Comparison of ENCODE assay signal across 10 cellular contexts in genomic region chr3:13022348-13023250, GRCh38. TPM values are rescaled to one million over a fixed set of nuclear protein-coding genes. Genes with fewer than 3 reads are reported as not detected.
DNase-seq lines count a peak whose midpoint lies in the region; ATAC-seq, FAIRE-seq and TF ChIP-seq lines count a peak whose summit lies in the region.
"Had no signal": no experiment of that assay in that cellular context is flagged by ENCODE, and none has a peak within 500 bp of the region (broad histone marks: within the 10 kb centered on the region; RNA-seq: fewer than 3 reads in every experiment).

No MANE protein-coding gene starts in this region.

- peaks cover 13% of the 10 kb centered on the region for H3K4me1 Mint-ChIP-seq in MCF 10A (ENCODE audit: insufficient read depth, unreplicated experiment)

- POLR2A ChIA-PET in MCF 10A (lab: Yijun Ruan, JAX): interaction anchor here (0.6 kb wide), 1 partner anchor 29 kb away, joined by 3 read pairs; no protein-coding TSS in a partner anchor

- H3K4me3 Mint-ChIP-seq in MCF 10A (ENCODE audit: unreplicated experiment): no peak overlapping the region

- H3K36me3 ChIP-seq in mammary epithelial cell (ENCODE audit: insufficient read depth, low read length) (no peaks in the 10 kb centered on the region), left lung (no peaks in the 10 kb centered on the region)

- H3K27me3 ChIP-seq in mammary epithelial cell (ENCODE audit: insufficient read depth, low read length) (no peaks in the 10 kb centered on the region), left lung (no peaks in the 10 kb centered on the region)

- no peak overlapping the region for H3K9ac ChIP-seq in mammary epithelial cell (ENCODE audit: insufficient read depth, low read length)

- H3K79me2 ChIP-seq in mammary epithelial cell (ENCODE audit: insufficient read depth, low read length): no peaks in the 10 kb centered on the region

- peak; percentile 34 for ATAC-seq in HG03159 (IDR thresholded peaks at IDR 0.05; ENCODE audit: unreplicated experiment)
- peak; percentile 60 for ATAC-seq in left lung

- H4K20me1 ChIP-seq in mammary epithelial cell (ENCODE audit: insufficient read depth, low read length): no peaks in the 10 kb centered on the region

- H3K36me3 Mint-ChIP-seq in MCF 10A (ENCODE audit: insufficient read depth, unreplicated experiment): peaks cover 4% of the 10 kb centered on the region

- WGBS in mammary epithelial cell (ENCODE audit: low coverage, missing lambda C conversion rate): 74% methylated on average over 14 of the region's 20 CpGs

- H3K27ac ChIP-seq in mammary epithelial cell (ENCODE audit: insufficient read depth, low read depth, low read length) (no peak overlapping the region), left lung (peak overlapping the region in 1 of 2 donors; percentile 67)

- CTCF ChIA-PET in MCF 10A (lab: Yijun Ruan, JAX): interaction anchor here (0.7 kb wide), 1 partner anchor 313 kb away, joined by 3 read pairs; no protein-coding TSS in a partner anchor
- CTCF ChIA-PET in mammary epithelial cell (lab: Charles Lee; ENCODE audit: low non-redundant PET): no interaction called here

- H3K27me3 Mint-ChIP-seq in MCF 10A (ENCODE audit: insufficient read depth, unreplicated experiment): no peaks in the 10 kb centered on the region

- TF ChIP-seq CTCF in MCF 10A (IDR thresholded peaks at IDR 0.05; ENCODE audit: unreplicated experiment) (no peak), mammary epithelial cell (conservative IDR thresholded peaks at IDR 0.05 in 1 of 2, IDR thresholded peaks at IDR 0.05 in 1 of 2; ENCODE audit: extremely low read depth in 1 of 2, insufficient read depth in 1 of 2, low read depth in 1 of 2, low read length in 2 of 2) (no peak), astrocyte of the spinal cord (IDR thresholded peaks at IDR 0.05; ENCODE audit: low read depth, low read length) (no peak), left lung (IDR thresholded peaks at IDR 0.05) (no peak)

- peaks cover 5% of the 10 kb centered on the region for H3K4me1 ChIP-seq in mammary epithelial cell (ENCODE audit: insufficient read depth, low read length)
- H3K4me1 ChIP-seq in left lung: peaks cover 12 to 32% of the 10 kb centered on the region in 2 donors

- H3K9me3 Mint-ChIP-seq in MCF 10A (ENCODE audit: unreplicated experiment): no peaks in the 10 kb centered on the region

- no peak overlapping the region for H3K4me2 ChIP-seq in mammary epithelial cell (ENCODE audit: insufficient read depth, low read depth, low read length)

- BruUV-seq in MCF 10A (replicated peaks; lab: Mats Ljungman, UMichigan) (no TSS peak), mammary epithelial cell (replicated peaks; lab: Mats Ljungman, UMichigan) (no TSS peak)

- no peak overlapping the region for H2AFZ ChIP-seq in mammary epithelial cell (ENCODE audit: low read depth, low read length)

- FAIRE-seq in urothelium cell line (lab: Jason Lieb, UNC): peak; percentile 79
- FAIRE-seq: bronchial epithelial cell, G401.6 had no signal

- H3K4me3 ChIP-seq in mammary epithelial cell (replicated peaks in 1 of 3; ENCODE audit: insufficient read depth in 1 of 3, low read depth in 2 of 3, low read length in 3 of 3) (no peak overlapping the region), astrocyte of the spinal cord (ENCODE audit: low read depth, low read length) (peak overlapping the region; percentile 27), left lung (peak overlapping the region in 1 of 2 donors; percentile 10)

- peak overlapping the region; percentile 25 for H3K27ac Mint-ChIP-seq in MCF 10A (ENCODE audit: low read depth, unreplicated experiment)

- dilution Hi-C loops in mammary epithelial cell (cut with HindIII; ENCODE audit: low sequenced_read_pairs): no loop called here

- in situ Hi-C loops in mammary epithelial cell (cut with MboI; ENCODE audit: low sequenced_read_pairs in 2 of 2) (no loop called here), astrocyte of the spinal cord (cut with HindIII; ENCODE audit: low sequenced_read_pairs) (no loop called here)

- DNase-seq in MCF 10A (ENCODE audit: unreplicated experiment) (peak; percentile 80), mammary epithelial cell (no peak), astrocyte of the spinal cord (ENCODE audit: low read depth, low spot score) (peak; percentile 91), left lung (peak; percentile 83 to 84), urothelium cell line (ENCODE audit: low spot score) (peak; percentile 95), OCI-M1 (lab: John Stamatoyannopoulos, UW) (no peak), COR-L47 (lab: John Stamatoyannopoulos, UW) (no peak)

- H3K9me3 ChIP-seq in mammary epithelial cell (replicated peaks; ENCODE audit: insufficient read depth, low read length) (no peaks in the 10 kb centered on the region), left lung (no peaks in the 10 kb centered on the region)

- intact Hi-C loops in MCF 10A (cut with micrococcal nuclease) (no loop called here), mammary epithelial cell (cut with micrococcal nuclease) (no loop called here), left lung (cut with DNase I) (no loop called here)

RNA-seq across cellular contexts. Expression of gene IQSEC1, which starts 50.6 kb away (rescaled TPM):
- total RNA-seq in MCF 10A (2022): 18.7 and 21.2 TPM in 2 replicates
- 10 to 100 TPM; 15.6 to 32.8 TPM for total RNA-seq in mammary epithelial cell
- 4.0 TPM for polyA plus RNA-seq in mammary epithelial cell
- 11.0 TPM for polyA minus RNA-seq in mammary epithelial cell
- total RNA-seq in left lung: 10 to 100 TPM; 38.7 to 57.0 TPM

Comparison
In these comparisons a context has a peak if more than half of its experiments do, and no peak if none do; other contexts are left out.
1. DNase-seq: peak in MCF 10A (single experiment), astrocyte of the spinal cord (single experiment), left lung (2 of 2) and urothelium cell line (single experiment); none in mammary epithelial cell (single experiment), OCI-M1 (single experiment) and COR-L47 (single experiment).